8 cellular contexts compared by ENCODE assay signal in genomic region chr5:61331407-61332368, GRCh38. TPM values are rescaled to one million over a fixed set of nuclear protein-coding genes. Genes with fewer than 3 reads are reported as not detected.
DNase-seq lines count a peak whose midpoint lies in the region; ATAC-seq and TF ChIP-seq lines count a peak whose summit lies in the region.

Gene ZSWIM6, plus strand, starts transcription at chr5:61332258. Its CDS starts 15 bp downstream, at chr5:61332273.

- BruUV-seq in PC-3 (replicated peaks; lab: Mats Ljungman, UMichigan) = no TSS peak

- WGBS in esophagus, 2 donors = 0 to 1% methylated on average over 58 to 94 of the region's 94 CpGs

- H3F3A ChIP-seq in PC-3 (ENCODE audit: low read length, unreplicated experiment) = no peaks in the 10 kb centered on the region

- peaks cover 5% of the 10 kb centered on the region for H3K27me3 Mint-ChIP-seq in IgD-negative memory B cell
- peaks cover 18% of the 10 kb centered on the region for H3K27me3 Mint-ChIP-seq in activated T-cell treated with anti-CD3 and anti-CD28 coated beads, Interleukin-2, amount 50 U/mL, for 4 hours (ENCODE audit: low read depth)

- H3K27ac Mint-ChIP-seq in IgD-negative memory B cell = peak within 1 kb of the TSS; percentile 87 to 97 (median 97)

- H3K9me3 Mint-ChIP-seq in IgD-negative memory B cell = no peaks in the 10 kb centered on the region
- H3K9me3 Mint-ChIP-seq in activated T-cell treated with anti-CD3 and anti-CD28 coated beads, Interleukin-2, amount 50 U/mL, for 4 hours = no peaks in the 10 kb centered on the region

- H3K4me3 Mint-ChIP-seq in IgD-negative memory B cell = peak within 1 kb of the TSS; percentile 88 to 98 (median 96)
- H3K4me3 Mint-ChIP-seq in activated T-cell treated with anti-CD3 and anti-CD28 coated beads, Interleukin-2, amount 50 U/mL, for 4 hours = peak within 1 kb of the TSS; percentile 92

- no peaks in the 10 kb centered on the region for H3K9me3 ChIP-seq in PC-3 (ENCODE audit: low read length)
- no peaks in the 10 kb centered on the region for H3K9me3 ChIP-seq in esophagus (ENCODE audit: control insufficient read depth in 2 of 2, insufficient read depth in 1 of 2, low read depth in 1 of 2, low read length in 1 of 2)
- no peaks in the 10 kb centered on the region for H3K9me3 ChIP-seq in mucosa of stomach (ENCODE audit: control insufficient read depth, low read length)

- H3K27me3 ChIP-seq in PC-3 (ENCODE audit: low read length) = no peaks in the 10 kb centered on the region
- no peaks in the 10 kb centered on the region for H3K27me3 ChIP-seq in esophagus (ENCODE audit: control insufficient read depth in 1 of 2, insufficient read depth in 2 of 2, low read length in 2 of 2)
- H3K27me3 ChIP-seq in mucosa of stomach (ENCODE audit: control insufficient read depth, insufficient read depth, low read length) = no peaks in the 10 kb centered on the region

- H3K36me3 ChIP-seq in PC-3 (ENCODE audit: low read depth, low read length) = no peaks in the 10 kb centered on the region
- no peaks in the 10 kb centered on the region for H3K36me3 ChIP-seq in esophagus (ENCODE audit: control insufficient read depth in 2 of 2, insufficient read depth in 2 of 2, low read length in 1 of 2)
- no peaks in the 10 kb centered on the region for H3K36me3 ChIP-seq in mucosa of stomach (ENCODE audit: control insufficient read depth, insufficient read depth, low read length)

- H3K9ac ChIP-seq in PC-3 (ENCODE audit: low read length) (peak within 1 kb of the TSS; percentile 77), mucosa of stomach (ENCODE audit: low read length) (peak within 1 kb of the TSS; percentile 92)

- no peaks in the 10 kb centered on the region for H3K9me2 ChIP-seq in PC-3 (replicated peaks; ENCODE audit: low read length)

- CTCF ChIA-PET in PC-3 (lab: Charles Lee) = interaction anchor here (0.5 to 1.0 kb wide), 3 partner anchors 20 to 77 kb away, joined by 3 read pairs; no protein-coding TSS in a partner anchor

- TF ChIP-seq CTCF in PC-3 (conservative IDR thresholded peaks at IDR 0.05; ENCODE audit: low read depth, low read length) = no peak

- peak within 1 kb of the TSS; percentile 53 for H2AFZ ChIP-seq in PC-3 (ENCODE audit: low read length)

- peak within 1 kb of the TSS; percentile 89 for H3K4me2 ChIP-seq in PC-3 (ENCODE audit: low read length)

- peak; percentile 96 for DNase-seq in DMS 273 treated with DMSO at 0.1 percent for 48 hours (lab: John Stamatoyannopoulos, UW)
- peak; percentile 93 for DNase-seq in PC-3
- peak; percentile 99 for DNase-seq in activated T-cell treated with anti-CD3 and anti-CD28 coated beads, Interleukin-2, amount 50 U/mL, for 4 hours
- DNase-seq in stimulated activated CD8-positive, alpha-beta memory T cell treated with anti-CD3 and anti-CD28 coated beads, Interleukin-4, amount 100 ng/mL, for 48 hours = peak; percentile 99

- H3K4me1 ChIP-seq in PC-3 (ENCODE audit: insufficient read depth, low read length) = peaks cover 39% of the 10 kb centered on the region
- H3K4me1 ChIP-seq in esophagus (ENCODE audit: control insufficient read depth in 2 of 2, insufficient read depth in 2 of 2, low read length in 1 of 2) = peaks cover 2 to 4% of the 10 kb centered on the region in 2 donors
- H3K4me1 ChIP-seq in mucosa of stomach (ENCODE audit: control insufficient read depth, insufficient read depth, low read length) = peaks cover 36% of the 10 kb centered on the region

- H3K36me3 Mint-ChIP-seq in IgD-negative memory B cell = peaks cover 7% of the 10 kb centered on the region
- peaks cover 3% of the 10 kb centered on the region for H3K36me3 Mint-ChIP-seq in activated T-cell treated with anti-CD3 and anti-CD28 coated beads, Interleukin-2, amount 50 U/mL, for 4 hours (ENCODE audit: insufficient read depth)

- intact Hi-C loops in PC-3 (cut with micrococcal nuclease) = loop anchor here (2.0 to 10.0 kb wide), 9 partner anchors 19 to 601 kb away; partner anchors contain the start of genes ERCC8, NDUFAF2 and SMIM15

- peaks cover 40% of the 10 kb centered on the region for H3K79me2 ChIP-seq in PC-3 (ENCODE audit: low read length)

- H4K20me1 ChIP-seq in PC-3 (ENCODE audit: low read length) = peaks cover 33% of the 10 kb centered on the region

- H3K4me3 ChIP-seq in PC-3 (ENCODE audit: low read length) = peak within 1 kb of the TSS; percentile 95
- peak within 1 kb of the TSS; percentile 86 to 95 for H3K4me3 ChIP-seq in esophagus (ENCODE audit: low read depth in 1 of 2, low read length in 2 of 2)
- H3K4me3 ChIP-seq in mucosa of stomach (ENCODE audit: low read length) = peak within 1 kb of the TSS; percentile 91

- peaks cover 35 to 42% (median 38%) of the 10 kb centered on the region in 3 donors for H3K4me1 Mint-ChIP-seq in IgD-negative memory B cell
- peaks cover 45% of the 10 kb centered on the region for H3K4me1 Mint-ChIP-seq in activated T-cell treated with anti-CD3 and anti-CD28 coated beads, Interleukin-2, amount 50 U/mL, for 4 hours (ENCODE audit: low read depth)

- ATAC-seq in GM21529 (IDR thresholded peaks at IDR 0.05; ENCODE audit: unreplicated experiment) = peak; percentile 72
- peak; percentile 60 for ATAC-seq in PC-3
- ATAC-seq in activated T-cell treated with anti-CD3 and anti-CD28 coated beads, Interleukin-2, amount 50 U/mL, for 4 hours = peak; percentile 87 to 88

- H3K27ac ChIP-seq in PC-3 (ENCODE audit: low read length) = peak within 1 kb of the TSS; percentile 63
- H3K27ac ChIP-seq in esophagus (ENCODE audit: low read depth in 2 of 2, low read length in 1 of 2) = peak within 1 kb of the TSS; percentile 98

- POLR2A ChIA-PET in PC-3 (lab: Charles Lee; ENCODE audit: unreplicated experiment) = interaction anchor here (0.5 to 2.0 kb wide), 16 partner anchors 15 to 633 kb away, joined by 3 to 26 read pairs (median 4); partner anchors contain the start of genes ERCC8 and NDUFAF2

RNA-seq across cellular contexts. Expression of gene ZSWIM6, which starts in this region (rescaled TPM):
- 0.60 TPM for polyA plus RNA-seq in IgD-negative memory B cell
- 3.4 and 4.3 TPM in 2 replicates for total RNA-seq in PC-3 (2014; rRNA removed)
- total RNA-seq in activated T-cell treated with anti-CD3 and anti-CD28 coated beads, Interleukin-2, amount 50 U/mL, for 4 hours = 1 to 10 TPM; 5.4 to 6.9 (median 5.8) TPM
- 1 to 10 TPM; 3.6 to 5.4 TPM for polyA plus RNA-seq in esophagus

Comparison
In these comparisons a context has a peak if more than half of its experiments do, and no peak if none do; other contexts are left out.
1. Peak in every context shown above with its lines: DNase-seq, ATAC-seq, H3K4me3 ChIP-seq and H3K27ac ChIP-seq.